Comparison of ENCODE assay signal across 14 cellular contexts in genomic region chr4:48588230-48588943, GRCh38.
DNase-seq lines count a peak whose midpoint lies in the region; ATAC-seq and TF ChIP-seq lines count a peak whose summit lies in the region.
"Had no signal": no experiment of that assay in that cellular context is flagged by ENCODE, and none has a peak within 500 bp of the region (broad histone marks: within the 10 kb centered on the region; RNA-seq: fewer than 3 reads in every experiment).

No MANE protein-coding gene starts in this region.

- H4K20me1 ChIP-seq in SK-N-SH (ENCODE audit: insufficient read depth) = no peaks in the 10 kb centered on the region

- H4K8ac ChIP-seq in mesendoderm (ENCODE audit: low read depth, low read length) = no peak overlapping the region

- no peak overlapping the region for H2AFZ ChIP-seq in SK-N-SH (ENCODE audit: low read depth)
- H2AFZ ChIP-seq: GM23338 had no signal

- 61% methylated on average over 3 of the region's 3 CpGs for WGBS in SK-N-SH (ENCODE audit: low lambda C conversion rate)
- WGBS in mesendoderm (ENCODE audit: extremely low coverage, insufficient coverage, low lambda C conversion rate) = no CpG with 5 or more reads among the region's 3 CpGs

- H3K4me2 ChIP-seq in SK-N-SH = no peak overlapping the region
- no peak overlapping the region for H3K4me2 ChIP-seq in mesendoderm (ENCODE audit: low read length)
- H3K4me2 ChIP-seq: GM23338, KMS-11 had no signal

- intact Hi-C loops in gastrocnemius medialis (cut with DNase I; ENCODE audit: low total_unique reads) = no loop called here

- H3K27ac Mint-ChIP-seq in IgD-negative memory B cell = peak overlapping the region; percentile 8 to 49 (median 45)
- peak overlapping the region; percentile 65 for H3K27ac Mint-ChIP-seq in activated naive CD8-positive, alpha-beta T cell treated with anti-CD3 and anti-CD28 coated beads, Interleukin-2, amount 50 U/mL, for 24 hours
- peak overlapping the region; percentile 54 to 85 (median 72) for H3K27ac Mint-ChIP-seq in naive B cell
- H3K27ac Mint-ChIP-seq: GM23338 had no signal

- TF ChIP-seq EP300 in SK-N-SH (IDR thresholded peaks at IDR 0.05; ENCODE audit: borderline replicate concordance in 1 of 2, low read depth in 1 of 2, low read length in 1 of 2) = no peak

- H3K4me1 Mint-ChIP-seq in IgD-negative memory B cell (peaks cover 0 to 2% (median 1%) of the 10 kb centered on the region in 3 donors), naive B cell (peaks cover 6 to 16% (median 9%) of the 10 kb centered on the region in 3 donors)
- peaks cover 7% of the 10 kb centered on the region for H3K4me1 Mint-ChIP-seq in activated naive CD8-positive, alpha-beta T cell treated with anti-CD3 and anti-CD28 coated beads, Interleukin-2, amount 50 U/mL, for 24 hours

- H3K56ac ChIP-seq in mesendoderm (ENCODE audit: low read length) = no peak overlapping the region

- H2BK5ac ChIP-seq in mesendoderm (ENCODE audit: low read length) = no peak overlapping the region

- H3K36me3 Mint-ChIP-seq in IgD-negative memory B cell = peaks cover 6% of the 10 kb centered on the region
- peaks cover 15% of the 10 kb centered on the region for H3K36me3 Mint-ChIP-seq in activated naive CD8-positive, alpha-beta T cell treated with anti-CD3 and anti-CD28 coated beads, Interleukin-2, amount 50 U/mL, for 24 hours (ENCODE audit: low read depth)
- peaks cover 15 to 28% of the 10 kb centered on the region in 2 donors for H3K36me3 Mint-ChIP-seq in naive B cell

- H3K9me3 Mint-ChIP-seq in IgD-negative memory B cell (no peaks in the 10 kb centered on the region), naive B cell (no peaks in the 10 kb centered on the region)
- H3K9me3 Mint-ChIP-seq in activated naive CD8-positive, alpha-beta T cell treated with anti-CD3 and anti-CD28 coated beads, Interleukin-2, amount 50 U/mL, for 24 hours = no peaks in the 10 kb centered on the region
- H3K9me3 Mint-ChIP-seq: GM23338 had no signal

- H3K4me1 ChIP-seq in SK-N-SH (ENCODE audit: control insufficient read depth in 1 of 2, insufficient read depth in 2 of 2, low read depth in 1 of 2, low read length in 1 of 2) (no peaks in the 10 kb centered on the region; a peak in 1 of 4 replicates), mesendoderm (ENCODE audit: control insufficient read depth, low read depth, low read length) (no peaks in the 10 kb centered on the region), gastrocnemius medialis (peaks cover 4 to 6% of the 10 kb centered on the region in 2 donors)

- no peak overlapping the region for H2BK15ac ChIP-seq in mesendoderm (replicated peaks; ENCODE audit: low read depth)

- ATAC-seq in SK-N-SH treated with all-trans-retinoic acid at 6 μM for 48 hours (no peak), naive B cell (ENCODE audit: low read depth in 2 of 2) (peak in 1 of 2 donors; percentile 11), gastrocnemius medialis (no peak)
- no peak for ATAC-seq in activated naive CD8-positive, alpha-beta T cell treated with anti-CD3 and anti-CD28 coated beads, Interleukin-2, amount 50 U/mL, for 24 hours
- ATAC-seq: GM23338 had no signal

- H3K79me1 ChIP-seq in mesendoderm (ENCODE audit: low read length) = no peaks in the 10 kb centered on the region

- H3K36me3 ChIP-seq in SK-N-SH (replicated peaks in 1 of 2; ENCODE audit: control insufficient read depth in 1 of 2, insufficient read depth in 2 of 2, low read length in 1 of 2) = peaks cover 32 to 59% of the 10 kb centered on the region in 2 experiments
- H3K36me3 ChIP-seq in mesendoderm (ENCODE audit: control insufficient read depth, insufficient read depth, low read length) = no peaks in the 10 kb centered on the region
- peaks cover 0 to 37% of the 10 kb centered on the region in 2 donors for H3K36me3 ChIP-seq in gastrocnemius medialis

- peaks cover 3% of the 10 kb centered on the region for H3F3A ChIP-seq in SK-N-SH (replicated peaks; ENCODE audit: insufficient read depth)

- H3K27ac ChIP-seq in SK-N-SH (ENCODE audit: low read depth in 2 of 2, low read length in 1 of 2) = no peak overlapping the region
- H3K27ac ChIP-seq in mesendoderm (ENCODE audit: low read depth, low read length) = no peak overlapping the region
- no peak overlapping the region for H3K27ac ChIP-seq in gastrocnemius medialis
- H3K27ac ChIP-seq: KMS-11 had no signal

- H3K23ac ChIP-seq in mesendoderm (ENCODE audit: low read length) = no peak overlapping the region

- H3K9me3 ChIP-seq in SK-N-SH (no peaks in the 10 kb centered on the region), gastrocnemius medialis (no peaks in the 10 kb centered on the region)

- no peaks in the 10 kb centered on the region for H3K27me3 ChIP-seq in SK-N-SH (ENCODE audit: insufficient read depth)
- H3K27me3 ChIP-seq in mesendoderm (ENCODE audit: insufficient read depth, low read length, poor library complexity) = no peaks in the 10 kb centered on the region
- no peaks in the 10 kb centered on the region for H3K27me3 ChIP-seq in gastrocnemius medialis

- in situ Hi-C loops in gastrocnemius medialis (cut with MboI; ENCODE audit: low sequenced_read_pairs in 4 of 4) = no loop called here

- no peaks in the 10 kb centered on the region for H3K79me2 ChIP-seq in SK-N-SH (ENCODE audit: insufficient read depth)
- H3K79me2 ChIP-seq in mesendoderm (ENCODE audit: control insufficient read depth, insufficient read depth, low read length) = no peaks in the 10 kb centered on the region

- no peak overlapping the region for H4K5ac ChIP-seq in mesendoderm (ENCODE audit: low read length)

- no peak overlapping the region for H3K4ac ChIP-seq in mesendoderm (ENCODE audit: low read depth, low read length)

- no peak for TF ChIP-seq RAD21 in SK-N-SH (IDR thresholded peaks at IDR 0.05; ENCODE audit: low read length)

- no peak overlapping the region for H3K9ac ChIP-seq in SK-N-SH
- no peak overlapping the region for H3K9ac ChIP-seq in mesendoderm (ENCODE audit: low read length)
- H3K9ac ChIP-seq: KMS-11 had no signal

- H3K4me3 ChIP-seq in SK-N-SH (ENCODE audit: low read depth in 2 of 2, low read length in 1 of 2) = no peak overlapping the region
- H3K4me3 ChIP-seq in mesendoderm (ENCODE audit: low read length) = no peak overlapping the region
- no peak overlapping the region for H3K4me3 ChIP-seq in gastrocnemius medialis
- H3K4me3 ChIP-seq: GM23338, lung had no signal

- H3K9me2 ChIP-seq in SK-N-SH = no peaks in the 10 kb centered on the region

- no peaks in the 10 kb centered on the region for H3K27me3 Mint-ChIP-seq in IgD-negative memory B cell
- no peaks in the 10 kb centered on the region for H3K27me3 Mint-ChIP-seq in activated naive CD8-positive, alpha-beta T cell treated with anti-CD3 and anti-CD28 coated beads, Interleukin-2, amount 50 U/mL, for 24 hours
- no peaks in the 10 kb centered on the region for H3K27me3 Mint-ChIP-seq in naive B cell

- POLR2A ChIA-PET in SK-N-SH (lab: Yijun Ruan, JAX) = no interaction called here

- 0 out of 2 replicates have a peak, but pooled peaks have one; percentile 10 for TF ChIP-seq CTCF in SK-N-SH (IDR thresholded peaks at IDR 0.05)
- no peak for TF ChIP-seq CTCF in gastrocnemius medialis (IDR thresholded peaks at IDR 0.05 in 4 of 5, conservative IDR thresholded peaks at IDR 0.05 in 1 of 5)

- H3K4me3 Mint-ChIP-seq in IgD-negative memory B cell (peak overlapping the region in 1 of 4 donors; percentile 9), naive B cell (no peak overlapping the region)
- H3K4me3 Mint-ChIP-seq in activated naive CD8-positive, alpha-beta T cell treated with anti-CD3 and anti-CD28 coated beads, Interleukin-2, amount 50 U/mL, for 24 hours = no peak overlapping the region
- H3K4me3 Mint-ChIP-seq: GM23338 had no signal

- DNase-seq in SK-N-SH (no peak), naive B cell (no peak), NCI-H1694 treated with DMSO at 0.1 percent for 48 hours (lab: John Stamatoyannopoulos, UW) (no peak), mesendoderm (no peak), gastrocnemius medialis (no peak)
- no peak for DNase-seq in activated naive CD8-positive, alpha-beta T cell treated with anti-CD3 and anti-CD28 coated beads, Interleukin-2, amount 50 U/mL, for 24 hours
- DNase-seq: 8988T; activated CD4-positive, alpha-beta T cell treated with anti-CD3 and anti-CD28 coated beads, Interleukin-2, amount 50 U/mL, for 4 hours; NCI-H1694 had no signal

- CTCF ChIA-PET in SK-N-SH (lab: Yijun Ruan, JAX) = no interaction called here

- no peak for TF ChIP-seq POLR2A in gastrocnemius medialis (IDR thresholded peaks at IDR 0.05)

- no peak overlapping the region for H3K18ac ChIP-seq in mesendoderm (ENCODE audit: low read length)

- H2AK5ac ChIP-seq in mesendoderm (ENCODE audit: low read length) = no peak overlapping the region

- H2BK120ac ChIP-seq in mesendoderm (ENCODE audit: low read depth, low read length) = no peak overlapping the region

TF ChIP-seq in SK-N-SH, 30 proteins besides CTCF, POLR2A, EP300 and RAD21 (continues in another document):
- no peak for TF ChIP-seq USF1 (IDR thresholded peaks at IDR 0.05; ENCODE audit: borderline replicate concordance, low read depth)
- no peak for TF ChIP-seq TEAD4 (IDR thresholded peaks at IDR 0.05; ENCODE audit: borderline replicate concordance, insufficient read depth)
- TF ChIP-seq YY1 (IDR thresholded peaks at IDR 0.05; ENCODE audit: low read depth) = no peak

TF ChIP-seq in SK-N-SH treated with all-trans-retinoic acid at 6 μM for 48 hours, 23 proteins besides CTCF, POLR2A, EP300 and RAD21 (continues in another document):
- TF ChIP-seq ZNF565 (CRISPR knock-in tag; conservative IDR thresholded peaks at IDR 0.05; ENCODE audit: low read depth) = no peak
- no peak for TF ChIP-seq RARB (CRISPR knock-in tag; IDR thresholded peaks at IDR 0.05)
- no peak for TF ChIP-seq ZFP30 (CRISPR knock-in tag; IDR thresholded peaks at IDR 0.05)
- TF ChIP-seq GLIS3 (CRISPR knock-in tag; IDR thresholded peaks at IDR 0.05) = no peak
- no peak for TF ChIP-seq TCF4 (CRISPR knock-in tag; IDR thresholded peaks at IDR 0.05; ENCODE audit: borderline replicate concordance)
- no peak for TF ChIP-seq OSR1 (CRISPR knock-in tag; IDR thresholded peaks at IDR 0.05)
- no peak for TF ChIP-seq SNAI2 (CRISPR knock-in tag; IDR thresholded peaks at IDR 0.05)
- TF ChIP-seq ESRRG (CRISPR knock-in tag; IDR thresholded peaks at IDR 0.05) = no peak
- TF ChIP-seq ZFP3 (CRISPR knock-in tag; IDR thresholded peaks at IDR 0.05) = no peak
- TF ChIP-seq ZNF8 (CRISPR knock-in tag; IDR thresholded peaks at IDR 0.05) = no peak
- TF ChIP-seq, protein P1, sequence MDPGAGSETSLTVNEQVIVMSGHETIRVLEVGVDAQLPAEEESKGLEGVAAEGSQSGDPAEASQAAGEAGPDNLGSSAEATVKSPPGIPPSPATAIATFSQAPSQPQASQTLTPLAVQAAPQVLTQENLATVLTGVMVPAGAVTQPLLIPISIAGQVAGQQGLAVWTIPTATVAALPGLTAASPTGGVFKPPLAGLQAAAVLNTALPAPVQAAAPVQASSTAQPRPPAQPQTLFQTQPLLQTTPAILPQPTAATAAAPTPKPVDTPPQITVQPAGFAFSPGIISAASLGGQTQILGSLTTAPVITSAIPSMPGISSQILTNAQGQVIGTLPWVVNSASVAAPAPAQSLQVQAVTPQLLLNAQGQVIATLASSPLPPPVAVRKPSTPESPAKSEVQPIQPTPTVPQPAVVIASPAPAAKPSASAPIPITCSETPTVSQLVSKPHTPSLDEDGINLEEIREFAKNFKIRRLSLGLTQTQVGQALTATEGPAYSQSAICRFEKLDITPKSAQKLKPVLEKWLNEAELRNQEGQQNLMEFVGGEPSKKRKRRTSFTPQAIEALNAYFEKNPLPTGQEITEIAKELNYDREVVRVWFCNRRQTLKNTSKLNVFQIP (CRISPR knock-in tag; IDR thresholded peaks at IDR 0.05; ENCODE audit: borderline replicate concordance, low read depth) = no peak
